In genomic region chr15:73691398-73691797, GRCh38 we compare ENCODE assay signal across 1 cellular context.
A peak's percentile ranks its signal among the peaks of the same experiment; 100 is the strongest.
TF ChIP-seq lines count a peak whose summit lies in the region.

No MANE protein-coding gene starts in this region.

TF ChIP-seq in H1, 55 proteins besides CTCF, POLR2A, EP300 and RAD21:
- TF ChIP-seq GTF2F1 (IDR thresholded peaks at IDR 0.05; ENCODE audit: borderline replicate concordance, low read depth, low read length) (no peak), ATF2 (IDR thresholded peaks at IDR 0.05; ENCODE audit: low read length) (no peak), SP1 (IDR thresholded peaks at IDR 0.05; ENCODE audit: low read depth, low read length) (0 out of 2 replicates have a peak, but pooled peaks have one; percentile 41), SP4 (IDR thresholded peaks at IDR 0.05; ENCODE audit: low read length) (no peak), BCL11A (IDR thresholded peaks at IDR 0.05; ENCODE audit: low read depth in 2 of 2, low read length in 2 of 2) (no peak), PHF8 (conservative IDR thresholded peaks at IDR 0.05; ENCODE audit: low read depth, low read length) (no peak), NANOG (IDR thresholded peaks at IDR 0.05; ENCODE audit: insufficient read depth, low read depth, low read length, poor library complexity, severe bottlenecking) (no peak), KDM1A (IDR thresholded peaks at IDR 0.05; ENCODE audit: borderline replicate concordance, low read length) (no peak), MAX (IDR thresholded peaks at IDR 0.05) (peak; percentile 20; the same call in 1 of the 2 replicates), YY1 (IDR thresholded peaks at IDR 0.05; ENCODE audit: low read depth, low read length) (no peak), GABPA (IDR thresholded peaks at IDR 0.05; ENCODE audit: borderline replicate concordance, insufficient read depth, low read length) (no peak)
